In the genomic region with DNA sequence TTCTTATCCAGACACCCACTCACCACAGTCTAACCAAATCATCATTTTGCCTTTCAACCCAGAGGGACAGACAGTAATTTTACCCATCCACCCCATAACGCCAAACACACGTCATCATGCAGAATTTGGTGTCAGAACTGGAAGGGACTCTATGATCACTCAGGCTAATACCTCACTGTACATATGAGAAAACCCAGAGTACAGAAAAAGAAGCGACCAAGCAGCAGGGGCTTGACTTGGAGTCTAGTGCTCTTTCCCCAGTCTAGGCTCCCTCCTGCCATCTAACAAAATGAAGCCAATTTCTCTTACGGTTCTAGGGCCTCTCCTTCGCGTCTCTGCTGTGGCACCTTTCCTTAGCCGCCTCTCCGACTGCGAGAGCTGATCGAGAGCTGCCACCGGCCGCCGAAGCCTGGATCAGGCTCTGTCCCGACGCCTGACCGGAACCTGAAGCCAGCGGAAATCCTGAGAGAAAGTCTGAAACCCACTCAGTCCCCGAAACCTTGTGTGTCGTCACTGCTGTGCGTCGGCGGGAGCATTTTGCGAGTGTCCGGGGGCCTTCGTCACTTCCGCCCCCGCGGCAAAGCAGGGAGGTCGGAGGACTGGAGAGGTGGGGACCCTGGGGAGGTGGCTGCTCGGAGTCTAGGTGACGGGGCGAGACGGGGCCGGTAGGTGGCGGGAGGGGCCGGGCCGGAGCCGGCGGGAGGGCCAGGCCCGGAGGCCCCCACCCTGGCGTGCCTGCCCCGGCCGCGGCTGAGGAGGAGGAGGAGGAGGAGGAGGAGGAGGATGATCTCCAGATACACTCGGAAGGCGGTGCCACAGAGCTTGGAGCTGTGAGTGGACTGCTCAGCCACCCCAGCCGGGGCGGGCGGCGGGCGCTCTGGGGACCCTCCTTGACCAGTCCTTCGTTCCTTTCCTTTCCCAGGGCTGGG, we compare ENCODE assay signal across 8 cellular contexts. TPM values are rescaled to one million over a fixed set of nuclear protein-coding genes. Genes with fewer than 3 reads are reported as not detected.
A peak's percentile ranks its signal among the peaks of the same experiment; 100 is the strongest.
DNase-seq lines count a peak whose midpoint lies in the region; ATAC-seq and TF ChIP-seq lines count a peak whose summit lies in the region.

TSS of gene ECD (minus strand) at position 452 of the 929 bp plus-strand sequence. CDS start 4,071 bp downstream, outside the sequence.
TSS of gene FAM149B1 (plus strand) at position 563 of the 929 bp plus-strand sequence. CDS start at position 784, 221 bp downstream.

- WGBS in aorta, 2 donors: 1% methylated on average over 39 to 52 of the region's 52 CpGs

- peak within 1 kb of the TSS; percentile 99 for H3K9ac ChIP-seq in rectal smooth muscle tissue (ENCODE audit: low read length)

- peak; percentile 93 for ATAC-seq in GM18502 (IDR thresholded peaks at IDR 0.05; ENCODE audit: poor library complexity, unreplicated experiment)
- ATAC-seq in HG02970 (IDR thresholded peaks at IDR 0.05; ENCODE audit: low FRiP score, unreplicated experiment): peak; percentile 97
- peak; percentile 98 for ATAC-seq in aorta (ENCODE audit: low FRiP score)

- H3K36me3 ChIP-seq in rectal smooth muscle tissue (ENCODE audit: control insufficient read depth, insufficient read depth, low read length) (peaks cover 5% of the 10 kb centered on the region), aorta (ENCODE audit: control insufficient read depth in 1 of 2, insufficient read depth in 2 of 2, low read length in 1 of 2) (no peaks in the 10 kb centered on the region)

- H3K9me3 ChIP-seq in aorta (ENCODE audit: control insufficient read depth, low read length): no peaks in the 10 kb centered on the region

- no peak for TF ChIP-seq CTCF in astrocyte of the cerebellum (IDR thresholded peaks at IDR 0.05; ENCODE audit: low read depth, low read length, missing control alignments)

- peak within 1 kb of the TSS; percentile 98 for H3K27ac ChIP-seq in rectal smooth muscle tissue (ENCODE audit: low read depth, low read length)
- H3K27ac ChIP-seq in aorta (ENCODE audit: low read depth in 1 of 2, low read length in 2 of 2): peak within 1 kb of the TSS; percentile 91 to 92

- in situ Hi-C loops in astrocyte of the cerebellum (cut with HindIII; ENCODE audit: low sequenced_read_pairs): no loop called here

- H3K4me3 ChIP-seq in astrocyte of the cerebellum (ENCODE audit: low read depth, low read length): peak within 1 kb of the TSS; percentile 74
- peak within 1 kb of the TSS; percentile 100 for H3K4me3 ChIP-seq in rectal smooth muscle tissue (ENCODE audit: low read length)
- H3K4me3 ChIP-seq in aorta (ENCODE audit: low read length in 2 of 2): peak within 1 kb of the TSS; percentile 88 to 91

- H3K27me3 ChIP-seq in rectal smooth muscle tissue (ENCODE audit: control insufficient read depth, insufficient read depth, low read length): no peaks in the 10 kb centered on the region
- H3K27me3 ChIP-seq in aorta (ENCODE audit: control insufficient read depth in 1 of 2, insufficient read depth in 2 of 2, low read length in 1 of 2): no peaks in the 10 kb centered on the region

- H3K4me1 ChIP-seq in rectal smooth muscle tissue (ENCODE audit: control insufficient read depth, insufficient read depth, low read length) (peaks cover 15% of the 10 kb centered on the region), aorta (ENCODE audit: control insufficient read depth in 1 of 2, insufficient read depth in 2 of 2, low read length in 2 of 2) (no peaks in the 10 kb centered on the region)

- DNase-seq in NCI-H2029 treated with DMSO at 0.1 percent for 48 hours (lab: John Stamatoyannopoulos, UW) (peak; percentile 12), T-helper 9 cell (peak; percentile 88), astrocyte of the cerebellum (ENCODE audit: low read depth) (peak; percentile 87), hepatic stellate cell (ENCODE audit: low spot score) (peak; percentile 91), aorta (peak; percentile 97 to 98)

- intact Hi-C loops in aorta (cut with DNase I): loop anchor here (5.0 to 10.0 kb wide), 2 partner anchors 71 to 73 kb away; partner anchors contain the start of gene P4HA1 (in 2 of the 2)

RNA-seq across cellular contexts. Expression of gene ECD, which starts in this region (rescaled TPM):
- 10 to 100 TPM; 23.7 to 25.8 TPM for total RNA-seq in aorta
- 10 to 100 TPM in 1 of 2 donors, 1 to 10 TPM in 1; 9.9 to 10.8 TPM for polyA plus RNA-seq in aorta

RNA-seq across cellular contexts. Expression of gene FAM149B1, which starts in this region (rescaled TPM):
- total RNA-seq in aorta: 10 to 100 TPM; 20.0 to 22.7 TPM
- 10 to 100 TPM; 21.1 to 22.4 TPM for polyA plus RNA-seq in aorta

Comparison
In these comparisons a context has a peak if more than half of its experiments do, and no peak if none do; other contexts are left out.
1. Peak in every context shown above with its lines: DNase-seq, ATAC-seq, H3K4me3 ChIP-seq and H3K27ac ChIP-seq.
2. DNase-seq: peak in every context shown above with its lines; median percentile 98 in aorta; 91 in hepatic stellate cell; 88 in T-helper 9 cell; 87 in astrocyte of the cerebellum; 12 in NCI-H2029 treated with DMSO at 0.1 percent for 48 hours.